In the genomic region with DNA sequence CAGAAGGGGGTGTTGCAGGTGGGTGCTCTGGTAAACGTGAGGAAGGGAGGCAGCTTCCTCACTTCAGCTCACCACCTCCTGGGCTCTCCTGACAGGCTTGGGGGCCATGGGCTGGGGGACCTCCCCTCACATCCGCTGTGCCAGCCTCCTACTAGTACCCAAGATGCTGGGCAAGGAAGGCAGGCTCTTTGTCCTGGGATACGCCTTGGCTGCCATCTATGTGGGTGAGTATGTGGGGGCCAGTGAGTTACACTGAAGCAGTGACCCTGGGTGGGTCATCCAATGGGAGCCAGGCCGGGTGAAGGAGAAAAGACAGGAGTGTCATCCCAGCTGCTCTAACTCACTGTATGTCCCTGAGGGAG, we compare ENCODE assay signal across 23 cellular contexts. TPM values are rescaled to one million over a fixed set of nuclear protein-coding genes. Genes with fewer than 3 reads are reported as not detected.
"Had no signal": no experiment of that assay in that cellular context is flagged by ENCODE, and none has a peak within 500 bp of the region (broad histone marks: within the 10 kb centered on the region; RNA-seq: fewer than 3 reads in every experiment).

No MANE protein-coding gene starts in this region.

- H3K9me3 Mint-ChIP-seq: activated B cell treated with CpG ODN at 0.5 μM for 24 hours; activated CD4-positive, alpha-beta T cell treated with anti-CD3 and anti-CD28 coated beads, Interleukin-2, amount 10 ng/mL, durations not matched to agents 24 days and 14 days; brain; nephron had no signal

- H3K36me3 ChIP-seq: right lobe of liver, stomach, thoracic aorta had no signal

- H3K36me3 Mint-ChIP-seq: activated naive CD8-positive, alpha-beta T cell; brain had no signal

- H3K9me3 ChIP-seq: right lobe of liver, stomach, thoracic aorta had no signal

- DNase-seq: activated B cell treated with CpG ODN at 0.5 μM for 24 hours; activated CD4-positive, alpha-beta T cell treated with anti-CD3 and anti-CD28 coated beads, Interleukin-2, amount 10 ng/mL, durations not matched to agents 24 days and 14 days; activated CD8-positive, alpha-beta memory T cell treated with anti-CD3 and anti-CD28 coated beads, Interleukin-2, amount 50 U/mL, for 48 hours; activated gamma-delta T cell treated with Interleukin-2 at 50 U/mL for 16 hours; cerebellar nuclear complex; hippocampal formation; left ventricle myocardium superior; right lobe of liver; SW 1271 had no signal

- FAIRE-seq: TTC549 had no signal

- H3K27me3 ChIP-seq: right lobe of liver, stomach had no signal

- H3K27ac ChIP-seq: right lobe of liver, thoracic aorta had no signal

- H3K4me3 ChIP-seq: right lobe of liver, stomach, thoracic aorta had no signal

- H3K4me1 Mint-ChIP-seq: activated B cell treated with CpG ODN at 0.5 μM for 24 hours, nephron had no signal

- H3K4me3 Mint-ChIP-seq: activated B cell treated with CpG ODN at 0.5 μM for 24 hours; activated CD4-positive, alpha-beta T cell treated with anti-CD3 and anti-CD28 coated beads, Interleukin-2, amount 10 ng/mL, durations not matched to agents 24 days and 14 days; activated naive CD8-positive, alpha-beta T cell; brain; nephron had no signal

- H3K27ac Mint-ChIP-seq: activated B cell treated with CpG ODN at 0.5 μM for 24 hours; activated CD4-positive, alpha-beta T cell treated with anti-CD3 and anti-CD28 coated beads, Interleukin-2, amount 10 ng/mL, durations not matched to agents 24 days and 14 days; activated naive CD8-positive, alpha-beta T cell; brain; progenitor cell of endocrine pancreas had no signal

RNA-seq across cellular contexts. Expression of a gene that starts 5.7 kb away (rescaled TPM):
- total RNA-seq: activated B cell treated with CpG ODN at 0.5 μM for 24 hours; activated CD4-positive, alpha-beta T cell treated with anti-CD3 and anti-CD28 coated beads, Interleukin-2, amount 10 ng/mL, durations not matched to agents 24 days and 14 days; dermis blood vessel endothelial cell; epithelial cell of proximal tubule; glomerular endothelial cell; kidney epithelial cell; left ventricle myocardium superior; omental fat pad; progenitor cell of endocrine pancreas; right lobe of liver; T-helper 2 cell treated with Interferon-gamma antibody and Interleukin-4, amounts not matched to agents 100 ng/mL and 5 ng/mL, for 36 hours; thoracic aorta; ureter had no signal

RNA-seq across cellular contexts. Expression of a gene that starts 5.7 kb away (rescaled TPM):
- total RNA-seq: kidney epithelial cell had no signal
